In genomic region chr15:80695911-80696651, GRCh38 we compare ENCODE assay signal across 8 cellular contexts. TPM values are rescaled to one million over a fixed set of nuclear protein-coding genes. Genes with fewer than 3 reads are reported as not detected.
DNase-seq lines count a peak whose midpoint lies in the region; ATAC-seq, FAIRE-seq and TF ChIP-seq lines count a peak whose summit lies in the region.

No MANE protein-coding gene starts in this region.

- FAIRE-seq in RCC 7860 (lab: Jason Lieb, UNC), result no peak

- H3K4me3 ChIP-seq in AG10803 (ENCODE audit: low read length), result peak overlapping the region; percentile 88

- DNase-seq in AG10803 (ENCODE audit: low read depth) (no peak), RCC 7860 (ENCODE audit: low spot score) (peak; percentile 28), astrocyte of the hippocampus (ENCODE audit: low read depth, low spot score) (peak; percentile 42), iPS-NIHi11 (ENCODE audit: low spot score) (peak; percentile 42), G401 (ENCODE audit: low spot score) (no peak)
- peak; percentile 47 for DNase-seq in stimulated activated CD4-positive, alpha-beta T cell treated with anti-CD3 and anti-CD28 coated beads, Interleukin-15, amount 100 ng/mL, for 24 hours

- ATAC-seq in GM21723 (IDR thresholded peaks at IDR 0.05; ENCODE audit: unreplicated experiment), result peak; percentile 10
- no peak for ATAC-seq in HG02885 (IDR thresholded peaks at IDR 0.05; ENCODE audit: poor library complexity, unreplicated experiment)

- peak; percentile 42 for TF ChIP-seq CTCF in AG10803 (conservative IDR thresholded peaks at IDR 0.05; ENCODE audit: low read length)

- in situ Hi-C loops in G401 (cut with HindIII; ENCODE audit: low sequenced_read_pairs), result no loop called here

RNA-seq across cellular contexts. Expression of gene ABHD17C, which starts 1.0 kb away (rescaled TPM):
- total RNA-seq in G401 (2014; rRNA removed; shearing (Covaris generic)), result 0.07 TPM in 1 of 2 replicates, not detected in the other

Comparison
In these comparisons a context has a peak if more than half of its experiments do, and no peak if none do; other contexts are left out.
1. DNase-seq: peak in RCC 7860 (single experiment), astrocyte of the hippocampus (single experiment), iPS-NIHi11 (single experiment) and stimulated activated CD4-positive, alpha-beta T cell treated with anti-CD3 and anti-CD28 coated beads, Interleukin-15, amount 100 ng/mL, for 24 hours (single experiment); none in AG10803 (single experiment) and G401 (single experiment).